Comparison of ENCODE assay signal across 8 cellular contexts in genomic region chr2:164717000-164717597, GRCh38.
A peak's percentile ranks its signal among the peaks of the same experiment; 100 is the strongest.
DNase-seq lines count a peak whose midpoint lies in the region; ATAC-seq, FAIRE-seq and TF ChIP-seq lines count a peak whose summit lies in the region.

No MANE protein-coding gene starts in this region.

- H3K27me3 ChIP-seq in left ventricle myocardium inferior (ENCODE audit: low read depth): no peaks in the 10 kb centered on the region
- H3K27me3 ChIP-seq in Peyer's patch: no peaks in the 10 kb centered on the region
- no peaks in the 10 kb centered on the region for H3K27me3 ChIP-seq in upper lobe of left lung

- ATAC-seq in upper lobe of left lung (ENCODE audit: low FRiP score in 2 of 2) (no peak), GM21528 (IDR thresholded peaks at IDR 0.05; ENCODE audit: low FRiP score, unreplicated experiment) (no peak), HG03571 (IDR thresholded peaks at IDR 0.05; ENCODE audit: unreplicated experiment) (no peak)

- TF ChIP-seq EP300 in upper lobe of left lung (IDR thresholded peaks at IDR 0.05): no peak

- intact Hi-C loops in left ventricle myocardium inferior (cut with micrococcal nuclease) (no loop called here), cardiac septum (cut with DNase I) (no loop called here)

- H3K36me3 ChIP-seq in left ventricle myocardium inferior: peaks cover 23% of the 10 kb centered on the region
- no peaks in the 10 kb centered on the region for H3K36me3 ChIP-seq in Peyer's patch
- H3K36me3 ChIP-seq in upper lobe of left lung: peaks cover 4 to 24% (median 7%) of the 10 kb centered on the region in 4 donors

- H3K4me3 ChIP-seq in left ventricle myocardium inferior (no peak overlapping the region), Peyer's patch (no peak overlapping the region), upper lobe of left lung (no peak overlapping the region)

- TF ChIP-seq CTCF in left ventricle myocardium inferior (IDR thresholded peaks at IDR 0.05; ENCODE audit: borderline replicate concordance) (peak; percentile 71), Peyer's patch (IDR thresholded peaks at IDR 0.05) (peak; percentile 11 to 73 (median 62)), upper lobe of left lung (IDR thresholded peaks at IDR 0.05) (peak in 5 of 6 experiments; percentile 14 to 50 (median 39))

- WGBS in upper lobe of left lung, 2 donors: 52 to 57% methylated on average over 4 of the region's 4 CpGs

- no peaks in the 10 kb centered on the region for H3K9me3 ChIP-seq in left ventricle myocardium inferior (replicated peaks)
- H3K9me3 ChIP-seq in Peyer's patch: no peaks in the 10 kb centered on the region
- H3K9me3 ChIP-seq in upper lobe of left lung: no peaks in the 10 kb centered on the region

- TF ChIP-seq POLR2A in Peyer's patch (IDR thresholded peaks at IDR 0.05) (no peak), upper lobe of left lung (IDR thresholded peaks at IDR 0.05) (no peak)

- H3K4me1 ChIP-seq in left ventricle myocardium inferior (peaks cover 25% of the 10 kb centered on the region), Peyer's patch (no peaks in the 10 kb centered on the region), upper lobe of left lung (peaks cover 0 to 3% (median 0%) of the 10 kb centered on the region in 4 donors)

- peak; percentile 98 for FAIRE-seq in frontal cortex (lab: Jason Lieb, UNC)

- H3K27ac ChIP-seq in left ventricle myocardium inferior (replicated peaks) (no peak overlapping the region), Peyer's patch (no peak overlapping the region), upper lobe of left lung (no peak overlapping the region)

- DNase-seq in left ventricle myocardium inferior: no peak
- DNase-seq in cardiac septum (ENCODE audit: low spot score): no peak
- DNase-seq in Peyer's patch: no peak
- DNase-seq in frontal cortex (ENCODE audit: low spot score in 2 of 2): no peak
- no peak for DNase-seq in upper lobe of left lung
- no peak for DNase-seq in NCI-H146 treated with DMSO at 0.1 percent for 48 hours (lab: John Stamatoyannopoulos, UW; ENCODE audit: unreplicated experiment)
